8 cellular contexts compared by ENCODE assay signal in the genomic region with DNA sequence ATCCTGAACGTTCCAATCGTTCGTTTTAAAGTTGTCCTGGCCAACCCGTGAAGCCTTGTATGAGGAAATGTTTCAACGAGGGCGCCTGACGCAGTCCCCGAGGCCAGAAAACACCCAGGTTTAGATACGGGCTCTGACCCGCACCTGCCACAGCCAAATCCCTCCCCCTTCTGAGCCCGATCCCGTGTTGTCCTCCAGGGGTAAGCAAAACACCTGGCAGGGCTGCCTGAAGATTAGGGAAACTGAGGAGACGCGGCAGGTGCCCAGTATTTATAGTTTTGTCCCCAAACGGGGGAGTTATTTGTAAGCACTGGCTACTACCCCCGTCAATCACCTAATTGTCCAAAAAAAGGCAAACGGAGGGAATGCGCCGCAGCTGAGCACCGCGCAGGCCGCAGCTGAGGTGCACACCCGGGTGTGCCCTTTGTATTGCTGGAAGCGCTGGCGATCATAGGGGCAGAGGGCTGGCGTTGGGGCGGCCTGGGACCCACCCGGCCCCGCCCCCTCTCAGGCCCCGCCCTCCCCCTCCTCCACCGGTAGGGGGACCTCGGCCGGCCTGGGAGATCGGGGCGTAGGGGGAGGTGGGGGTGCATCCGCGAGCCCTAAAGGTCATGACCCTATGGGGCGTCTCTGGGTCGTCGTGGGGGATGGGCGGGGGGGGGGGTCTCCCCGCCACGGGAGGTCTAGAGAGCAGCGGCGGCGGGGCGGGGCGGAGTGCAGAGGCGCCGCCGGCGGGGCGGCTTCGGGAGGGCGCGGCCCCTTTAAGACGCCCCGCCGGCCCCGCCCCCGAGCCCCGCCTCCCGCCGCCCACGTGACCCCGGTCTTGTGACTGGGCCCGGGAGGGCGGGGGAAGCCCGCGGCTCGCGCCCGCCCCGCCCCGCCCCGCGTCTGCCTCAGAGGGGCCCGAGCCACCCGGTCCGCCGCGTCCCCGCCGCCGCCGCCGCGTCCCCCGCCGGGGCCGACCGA. TPM values are rescaled to one million over a fixed set of nuclear protein-coding genes. Genes with fewer than 3 reads are reported as not detected.
DNase-seq lines count a peak whose midpoint lies in the region; ATAC-seq and TF ChIP-seq lines count a peak whose summit lies in the region.

A gene with protein sequence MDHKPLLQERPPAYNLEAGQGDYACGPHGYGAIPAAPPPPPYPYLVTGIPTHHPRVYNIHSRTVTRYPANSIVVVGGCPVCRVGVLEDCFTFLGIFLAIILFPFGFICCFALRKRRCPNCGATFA (plus strand): TSS at position 896 of the 966 bp plus-strand sequence. CDS start 110 bp downstream, outside the sequence.

- TF ChIP-seq CTCF in WTC11 (IDR thresholded peaks at IDR 0.05) (peak; percentile 61), cardiac fibroblast (IDR thresholded peaks at IDR 0.05; ENCODE audit: low read depth, low read length) (no peak)

- DNase-seq in A172 (ENCODE audit: low spot score) = peak; percentile 79
- peak; percentile 84 for DNase-seq in NCI-H2196 treated with DMSO at 0.1 percent for 48 hours (lab: John Stamatoyannopoulos, UW; ENCODE audit: unreplicated experiment)
- DNase-seq in WTC11 (ENCODE audit: low spot score) = peak; percentile 85
- DNase-seq in cardiac fibroblast (ENCODE audit: low read depth in 2 of 2) = peak; percentile 87 to 94
- DNase-seq in iris pigment epithelial cell (ENCODE audit: low read depth) = peak; percentile 87
- DNase-seq in stimulated activated CD4-positive, alpha-beta T cell treated with anti-CD3 and anti-CD28 coated beads, Interleukin-12 subunit alpha, Interleukin-12 subunit beta, amount 100 ng/mL, for 24 hours (ENCODE audit: low read depth in 2 of 2) = peak; percentile 78 to 90

- H3K4me1 Mint-ChIP-seq in WTC11 = peaks cover 30% of the 10 kb centered on the region

- POLR2A ChIA-PET in WTC11 (lab: Charles Lee) = interaction anchor here (0.6 kb wide), 1 partner anchor 544 kb away, joined by 3 read pairs; no protein-coding TSS in a partner anchor

- peak within 1 kb of the TSS; percentile 82 for H3K27ac Mint-ChIP-seq in WTC11

- H3K4me3 ChIP-seq in cardiac fibroblast (replicated peaks in 1 of 2; ENCODE audit: low read depth in 2 of 2, low read length in 2 of 2) = peak within 1 kb of the TSS; percentile 83 to 92

- peak; percentile 59 for TF ChIP-seq POLR2A in GM18526 (IDR thresholded peaks at IDR 0.05; ENCODE audit: extremely low read depth, insufficient read length)

- ATAC-seq in HG03064 (IDR thresholded peaks at IDR 0.05; ENCODE audit: low read depth, unreplicated experiment) (peak; percentile 80), WTC11 (peak; percentile 87)

- H3K9me3 Mint-ChIP-seq in WTC11 = no peaks in the 10 kb centered on the region

- peak within 1 kb of the TSS; percentile 90 for H3K4me3 Mint-ChIP-seq in WTC11

- peaks cover 5% of the 10 kb centered on the region; the same call in 1 of the 2 replicates for H3K36me3 Mint-ChIP-seq in WTC11

- CTCF ChIA-PET in WTC11 (lab: Charles Lee) = interaction anchor here (0.8 to 1.3 kb wide), 3 partner anchors 13 to 120 kb away, joined by 3 to 5 read pairs (median 3); a partner anchor contains a TSS

- H3K27me3 Mint-ChIP-seq in WTC11 (ENCODE audit: low read depth) = no peaks in the 10 kb centered on the region; the same call in 1 of the 2 replicates

TF ChIP-seq in WTC11, 78 proteins besides CTCF, POLR2A, EP300 and RAD21:
- TF ChIP-seq, protein P1, sequence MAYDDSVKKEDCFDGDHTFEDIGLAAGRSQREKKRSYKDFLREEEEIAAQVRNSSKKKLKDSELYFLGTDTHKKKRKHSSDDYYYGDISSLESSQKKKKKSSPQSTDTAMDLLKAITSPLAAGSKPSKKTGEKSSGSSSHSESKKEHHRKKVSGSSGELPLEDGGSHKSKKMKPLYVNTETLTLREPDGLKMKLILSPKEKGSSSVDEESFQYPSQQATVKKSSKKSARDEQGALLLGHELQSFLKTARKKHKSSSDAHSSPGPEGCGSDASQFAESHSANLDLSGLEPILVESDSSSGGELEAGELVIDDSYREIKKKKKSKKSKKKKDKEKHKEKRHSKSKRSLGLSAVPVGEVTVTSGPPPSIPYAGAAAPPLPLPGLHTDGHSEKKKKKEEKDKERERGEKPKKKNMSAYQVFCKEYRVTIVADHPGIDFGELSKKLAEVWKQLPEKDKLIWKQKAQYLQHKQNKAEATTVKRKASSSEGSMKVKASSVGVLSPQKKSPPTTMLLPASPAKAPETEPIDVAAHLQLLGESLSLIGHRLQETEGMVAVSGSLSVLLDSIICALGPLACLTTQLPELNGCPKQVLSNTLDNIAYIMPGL (CRISPR knock-in tag; IDR thresholded peaks at IDR 0.05) = no peak
- TF ChIP-seq ZNF671 (CRISPR knock-in tag; IDR thresholded peaks at IDR 0.05) (no peak), ZBTB21 (CRISPR knock-in tag; IDR thresholded peaks at IDR 0.05; ENCODE audit: borderline replicate concordance) (0 out of 2 replicates have a peak, but pooled peaks have one; percentile 53), SP1 (CRISPR knock-in tag; conservative IDR thresholded peaks at IDR 0.05) (peak; percentile 48; the same call in 1 of the 2 replicates)
- TF ChIP-seq, protein P2, sequence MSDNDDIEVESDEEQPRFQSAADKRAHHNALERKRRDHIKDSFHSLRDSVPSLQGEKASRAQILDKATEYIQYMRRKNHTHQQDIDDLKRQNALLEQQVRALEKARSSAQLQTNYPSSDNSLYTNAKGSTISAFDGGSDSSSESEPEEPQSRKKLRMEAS (CRISPR knock-in tag; IDR thresholded peaks at IDR 0.05) = peak; percentile 49; the same call in 1 of the 2 replicates
- TF ChIP-seq, protein P3, sequence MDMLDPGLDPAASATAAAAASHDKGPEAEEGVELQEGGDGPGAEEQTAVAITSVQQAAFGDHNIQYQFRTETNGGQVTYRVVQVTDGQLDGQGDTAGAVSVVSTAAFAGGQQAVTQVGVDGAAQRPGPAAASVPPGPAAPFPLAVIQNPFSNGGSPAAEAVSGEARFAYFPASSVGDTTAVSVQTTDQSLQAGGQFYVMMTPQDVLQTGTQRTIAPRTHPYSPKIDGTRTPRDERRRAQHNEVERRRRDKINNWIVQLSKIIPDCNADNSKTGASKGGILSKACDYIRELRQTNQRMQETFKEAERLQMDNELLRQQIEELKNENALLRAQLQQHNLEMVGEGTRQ (CRISPR knock-in tag; IDR thresholded peaks at IDR 0.05) = peak; percentile 90
- TF ChIP-seq, protein P4, sequence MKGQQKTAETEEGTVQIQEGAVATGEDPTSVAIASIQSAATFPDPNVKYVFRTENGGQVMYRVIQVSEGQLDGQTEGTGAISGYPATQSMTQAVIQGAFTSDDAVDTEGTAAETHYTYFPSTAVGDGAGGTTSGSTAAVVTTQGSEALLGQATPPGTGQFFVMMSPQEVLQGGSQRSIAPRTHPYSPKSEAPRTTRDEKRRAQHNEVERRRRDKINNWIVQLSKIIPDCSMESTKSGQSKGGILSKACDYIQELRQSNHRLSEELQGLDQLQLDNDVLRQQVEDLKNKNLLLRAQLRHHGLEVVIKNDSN (CRISPR knock-in tag; IDR thresholded peaks at IDR 0.05) = 0 out of 2 replicates have a peak, but pooled peaks have one; percentile 16

RNA-seq across cellular contexts. Expression of the gene that starts here (rescaled TPM):
- 107 and 132 TPM in 2 replicates for total RNA-seq in A172 (2014; rRNA removed; shearing (Covaris generic))
- total RNA-seq in WTC11 (2021) = 108 to 112 TPM (median 110 TPM) in 3 replicates

Comparison
In these comparisons a context has a peak if more than half of its experiments do, and no peak if none do; other contexts are left out.
1. Peak in every context shown above with its lines: DNase-seq, ATAC-seq and H3K4me3 ChIP-seq.